ENCODE assay signal across 8 cellular contexts in the genomic region with DNA sequence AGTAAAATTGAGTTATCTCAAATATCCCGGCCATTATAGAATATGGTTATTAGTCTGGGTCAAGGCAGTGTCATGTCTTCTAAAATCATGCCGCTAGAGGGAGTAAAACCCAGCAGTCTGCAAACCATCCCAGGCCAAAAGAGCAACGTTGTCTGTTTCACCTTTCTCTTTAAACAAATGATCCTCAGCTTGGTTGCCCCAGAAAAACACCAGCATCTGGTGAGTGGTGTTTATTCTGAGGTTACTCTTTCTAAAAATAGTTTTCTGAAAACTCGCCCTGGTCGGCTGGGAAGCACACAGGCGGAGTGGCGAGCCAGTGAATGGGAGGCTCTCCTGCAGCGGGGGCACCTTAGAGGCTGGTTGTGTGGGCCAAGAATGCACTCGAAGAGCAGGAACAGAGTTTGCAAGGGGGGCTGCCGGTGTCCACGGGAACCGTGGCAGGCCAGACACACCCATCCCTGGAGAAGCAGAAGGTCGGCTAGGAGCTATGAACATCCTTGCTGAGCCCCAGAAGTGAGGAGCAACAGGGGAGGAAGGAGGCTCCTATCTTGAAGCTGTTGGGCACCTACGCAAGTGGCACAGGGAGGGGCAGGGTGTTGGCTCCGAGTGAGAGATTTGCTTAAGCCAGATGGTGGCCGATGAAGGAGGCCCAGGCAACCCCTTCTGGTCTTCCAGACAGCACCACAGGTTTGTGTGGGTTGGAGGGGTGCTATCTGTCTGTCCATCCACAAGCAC.
A peak's percentile ranks its signal among the peaks of the same experiment; 100 is the strongest.
DNase-seq lines count a peak whose midpoint lies in the region; TF ChIP-seq lines count a peak whose summit lies in the region.

No MANE protein-coding gene starts in this region.

- H3F3A ChIP-seq in SK-N-SH (replicated peaks; ENCODE audit: insufficient read depth) = no peaks in the 10 kb centered on the region

- WGBS in SK-N-SH (ENCODE audit: low lambda C conversion rate) = 47% methylated on average over 12 of the region's 16 CpGs

- TF ChIP-seq RAD21 in SK-N-SH (IDR thresholded peaks at IDR 0.05; ENCODE audit: low read length) = peak; percentile 99

- DNase-seq in GM10248 (ENCODE audit: extremely low spot score) = peak; percentile 77
- DNase-seq in H4 (ENCODE audit: low spot score) = peak; percentile 87
- DNase-seq in SK-N-SH = peak; percentile 68
- DNase-seq in cardiac muscle cell (ENCODE audit: low read depth in 1 of 2, low spot score in 1 of 2) = peak; percentile 81 to 87
- no peak for DNase-seq in cortex of kidney (lab: John Stamatoyannopoulos, UW)

- no peak overlapping the region; a peak in 1 of 4 replicates for H3K4me3 ChIP-seq in SK-N-SH (ENCODE audit: low read depth in 2 of 2, low read length in 1 of 2)
- no peak overlapping the region for H3K4me3 ChIP-seq in cardiac muscle cell
- peak overlapping the region; percentile 35 for H3K4me3 ChIP-seq in rectal smooth muscle tissue (ENCODE audit: low read length)

- H3K9ac ChIP-seq in SK-N-SH (no peak overlapping the region), rectal smooth muscle tissue (ENCODE audit: low read length) (no peak overlapping the region)

- H3K4me1 ChIP-seq in SK-N-SH (ENCODE audit: control insufficient read depth in 1 of 2, insufficient read depth in 2 of 2, low read depth in 1 of 2, low read length in 1 of 2) = peaks cover 0 to 16% of the 10 kb centered on the region in 2 experiments; a peak in 2 of 4 replicates
- peaks cover 9% of the 10 kb centered on the region for H3K4me1 ChIP-seq in cardiac muscle cell (ENCODE audit: low read depth)
- peaks cover 4% of the 10 kb centered on the region for H3K4me1 ChIP-seq in rectal smooth muscle tissue (ENCODE audit: control insufficient read depth, insufficient read depth, low read length)

- no peak; a peak in 1 of 4 replicates for TF ChIP-seq EP300 in SK-N-SH (IDR thresholded peaks at IDR 0.05; ENCODE audit: borderline replicate concordance in 1 of 2, low read depth in 1 of 2, low read length in 1 of 2)

- H3K27me3 Mint-ChIP-seq in activated naive CD4-positive, alpha-beta T cell treated with anti-CD3 and anti-CD28 coated beads, Interleukin-2, amount 50 U/mL, for 24 hours = no peaks in the 10 kb centered on the region

- no peaks in the 10 kb centered on the region for H3K36me3 ChIP-seq in SK-N-SH (replicated peaks in 1 of 2; ENCODE audit: control insufficient read depth in 1 of 2, insufficient read depth in 2 of 2, low read length in 1 of 2)
- no peaks in the 10 kb centered on the region for H3K36me3 ChIP-seq in cardiac muscle cell
- no peaks in the 10 kb centered on the region for H3K36me3 ChIP-seq in rectal smooth muscle tissue (ENCODE audit: control insufficient read depth, insufficient read depth, low read length)

- H3K79me2 ChIP-seq in SK-N-SH (ENCODE audit: insufficient read depth) = no peaks in the 10 kb centered on the region

- no peak overlapping the region for H2AFZ ChIP-seq in SK-N-SH (ENCODE audit: low read depth)

- H3K27ac ChIP-seq in SK-N-SH (ENCODE audit: low read depth in 2 of 2, low read length in 1 of 2) = peak overlapping the region; percentile 42 to 60; a peak in 3 of 4 replicates
- H3K27ac ChIP-seq in cardiac muscle cell = no peak overlapping the region
- peak overlapping the region; percentile 26 for H3K27ac ChIP-seq in rectal smooth muscle tissue (ENCODE audit: low read depth, low read length)

- CTCF ChIA-PET in GM10248 (lab: Yijun Ruan, JAX) (interaction anchor here (0.6 to 2.3 kb wide), 55 partner anchors 10 to 513 kb away, joined by 3 to 28 read pairs (median 3); no protein-coding TSS in a partner anchor), SK-N-SH (lab: Yijun Ruan, JAX) (interaction anchor here (0.6 to 4.4 kb wide), 51 partner anchors 10 to 645 kb away, joined by 3 to 112 read pairs (median 4); no protein-coding TSS in a partner anchor)

- no peaks in the 10 kb centered on the region for H4K20me1 ChIP-seq in SK-N-SH (ENCODE audit: insufficient read depth)

- H3K9me3 Mint-ChIP-seq in activated naive CD4-positive, alpha-beta T cell treated with anti-CD3 and anti-CD28 coated beads, Interleukin-2, amount 50 U/mL, for 24 hours = no peaks in the 10 kb centered on the region

- H3K27me3 ChIP-seq in SK-N-SH (ENCODE audit: insufficient read depth) (no peaks in the 10 kb centered on the region), cardiac muscle cell (peaks cover 28% of the 10 kb centered on the region), rectal smooth muscle tissue (ENCODE audit: control insufficient read depth, insufficient read depth, low read length) (no peaks in the 10 kb centered on the region)

- H3K9me2 ChIP-seq in SK-N-SH = no peaks in the 10 kb centered on the region

- H3K4me3 Mint-ChIP-seq in activated naive CD4-positive, alpha-beta T cell treated with anti-CD3 and anti-CD28 coated beads, Interleukin-2, amount 50 U/mL, for 24 hours = peak overlapping the region; percentile 86

- peak overlapping the region; percentile 98 for H3K27ac Mint-ChIP-seq in activated naive CD4-positive, alpha-beta T cell treated with anti-CD3 and anti-CD28 coated beads, Interleukin-2, amount 50 U/mL, for 24 hours

- POLR2A ChIA-PET in GM10248 (lab: Yijun Ruan, JAX) = interaction anchor here (0.5 to 1.2 kb wide), 3 partner anchors 13 to 207 kb away, joined by 3 to 6 read pairs (median 6); no protein-coding TSS in a partner anchor
- POLR2A ChIA-PET in SK-N-SH (lab: Yijun Ruan, JAX) = no interaction called here

- peaks cover 5% of the 10 kb centered on the region for H3K36me3 Mint-ChIP-seq in activated naive CD4-positive, alpha-beta T cell treated with anti-CD3 and anti-CD28 coated beads, Interleukin-2, amount 50 U/mL, for 24 hours

- no peaks in the 10 kb centered on the region for H3K9me3 ChIP-seq in SK-N-SH
- no peaks in the 10 kb centered on the region for H3K9me3 ChIP-seq in cardiac muscle cell (ENCODE audit: low read depth)

- TF ChIP-seq CTCF in GM10248 (IDR thresholded peaks at IDR 0.05; ENCODE audit: control extremely low read depth, extremely low read depth, low read depth, missing control alignments) = peak; percentile 67
- TF ChIP-seq CTCF in LNCAP (IDR thresholded peaks at IDR 0.05) = peak; percentile 78
- TF ChIP-seq CTCF in SK-N-SH (IDR thresholded peaks at IDR 0.05) = peak; percentile 87
- peak; percentile 71 for TF ChIP-seq CTCF in cardiac muscle cell (IDR thresholded peaks at IDR 0.05; ENCODE audit: low read depth, low read length)

- H3K4me2 ChIP-seq in SK-N-SH = no peak overlapping the region; the same call in 1 of the 2 replicates

- H3K4me1 Mint-ChIP-seq in activated naive CD4-positive, alpha-beta T cell treated with anti-CD3 and anti-CD28 coated beads, Interleukin-2, amount 50 U/mL, for 24 hours = peaks cover 99% of the 10 kb centered on the region

TF ChIP-seq in SK-N-SH, 30 proteins besides CTCF, POLR2A, EP300 and RAD21 (continues in another document):
- TF ChIP-seq RCOR1 (IDR thresholded peaks at IDR 0.05; ENCODE audit: low read length) (no peak), JUND (IDR thresholded peaks at IDR 0.05) (no peak), SIN3A (IDR thresholded peaks at IDR 0.05; ENCODE audit: borderline replicate concordance, low read depth, low read length) (no peak), NRF1 (IDR thresholded peaks at IDR 0.05; ENCODE audit: low read depth, low read length) (no peak), POLR2AphosphoS5 (IDR thresholded peaks at IDR 0.05; ENCODE audit: low read depth, low read length) (no peak), MEF2A (IDR thresholded peaks at IDR 0.05; ENCODE audit: borderline replicate concordance, low read depth) (peak; percentile 9; the same call in 1 of the 2 replicates), RFX5 (IDR thresholded peaks at IDR 0.05; ENCODE audit: low read length) (no peak), YY1 (IDR thresholded peaks at IDR 0.05; ENCODE audit: low read depth) (peak; percentile 34; the same call in 1 of the 2 replicates), RXRA (IDR thresholded peaks at IDR 0.05; ENCODE audit: borderline replicate concordance, low read depth) (no peak), FOXM1 (IDR thresholded peaks at IDR 0.05; ENCODE audit: low read depth) (no peak), TAF1 (IDR thresholded peaks at IDR 0.05; ENCODE audit: borderline replicate concordance, low read depth, low read length) (no peak), CHD2 (IDR thresholded peaks at IDR 0.05; ENCODE audit: low read length, partially characterized antibody) (no peak), NFIC (IDR thresholded peaks at IDR 0.05; ENCODE audit: borderline replicate concordance) (no peak)
- TF ChIP-seq, protein P1, sequence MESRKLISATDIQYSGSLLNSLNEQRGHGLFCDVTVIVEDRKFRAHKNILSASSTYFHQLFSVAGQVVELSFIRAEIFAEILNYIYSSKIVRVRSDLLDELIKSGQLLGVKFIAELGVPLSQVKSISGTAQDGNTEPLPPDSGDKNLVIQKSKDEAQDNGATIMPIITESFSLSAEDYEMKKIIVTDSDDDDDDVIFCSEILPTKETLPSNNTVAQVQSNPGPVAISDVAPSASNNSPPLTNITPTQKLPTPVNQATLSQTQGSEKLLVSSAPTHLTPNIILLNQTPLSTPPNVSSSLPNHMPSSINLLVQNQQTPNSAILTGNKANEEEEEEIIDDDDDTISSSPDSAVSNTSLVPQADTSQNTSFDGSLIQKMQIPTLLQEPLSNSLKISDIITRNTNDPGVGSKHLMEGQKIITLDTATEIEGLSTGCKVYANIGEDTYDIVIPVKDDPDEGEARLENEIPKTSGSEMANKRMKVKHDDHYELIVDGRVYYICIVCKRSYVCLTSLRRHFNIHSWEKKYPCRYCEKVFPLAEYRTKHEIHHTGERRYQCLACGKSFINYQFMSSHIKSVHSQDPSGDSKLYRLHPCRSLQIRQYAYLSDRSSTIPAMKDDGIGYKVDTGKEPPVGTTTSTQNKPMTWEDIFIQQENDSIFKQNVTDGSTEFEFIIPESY (IDR thresholded peaks at IDR 0.05; ENCODE audit: borderline replicate concordance, low read depth) = no peak
- TF ChIP-seq, protein P2, sequence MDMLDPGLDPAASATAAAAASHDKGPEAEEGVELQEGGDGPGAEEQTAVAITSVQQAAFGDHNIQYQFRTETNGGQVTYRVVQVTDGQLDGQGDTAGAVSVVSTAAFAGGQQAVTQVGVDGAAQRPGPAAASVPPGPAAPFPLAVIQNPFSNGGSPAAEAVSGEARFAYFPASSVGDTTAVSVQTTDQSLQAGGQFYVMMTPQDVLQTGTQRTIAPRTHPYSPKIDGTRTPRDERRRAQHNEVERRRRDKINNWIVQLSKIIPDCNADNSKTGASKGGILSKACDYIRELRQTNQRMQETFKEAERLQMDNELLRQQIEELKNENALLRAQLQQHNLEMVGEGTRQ (IDR thresholded peaks at IDR 0.05; ENCODE audit: borderline replicate concordance, low read depth, low read length) = no peak
